ENCODE assay signal across 13 cellular contexts in genomic region chr7:66047426-66047825, GRCh38. TPM values are rescaled to one million over a fixed set of nuclear protein-coding genes. Genes with fewer than 3 reads are reported as not detected.
DNase-seq lines count a peak whose midpoint lies in the region; ATAC-seq and TF ChIP-seq lines count a peak whose summit lies in the region.
"Had no signal": no experiment of that assay in that cellular context is flagged by ENCODE, and none has a peak within 500 bp of the region (broad histone marks: within the 10 kb centered on the region; RNA-seq: fewer than 3 reads in every experiment).

No MANE protein-coding gene starts in this region.

- H3K27me3 ChIP-seq in ACC112 (ENCODE audit: insufficient read depth, low read length) (no peaks in the 10 kb centered on the region), adrenal gland (no peaks in the 10 kb centered on the region), aorta (ENCODE audit: control insufficient read depth in 1 of 2, insufficient read depth in 2 of 2, low read length in 1 of 2) (no peaks in the 10 kb centered on the region)

- WGBS in adrenal gland, 4 donors, result 42 to 65% (median 51%) methylated on average over 8 of the region's 8 CpGs
- WGBS in aorta, 2 donors, result 65 to 67% methylated on average over 8 of the region's 8 CpGs

- TF ChIP-seq POLR2A in adrenal gland (IDR thresholded peaks at IDR 0.05), result no peak

- DNase-seq in HK-2 (ENCODE audit: unreplicated experiment), result peak; percentile 82
- peak in 6 of 7 donors; percentile 45 to 75 (median 64) for DNase-seq in adrenal gland
- DNase-seq in fibroblast of villous mesenchyme (ENCODE audit: low read depth), result peak; percentile 79
- no peak for DNase-seq in effector memory CD8-positive, alpha-beta T cell
- no peak for DNase-seq in nucleus accumbens (lab: John Stamatoyannopoulos, UW)
- DNase-seq in aorta, result no peak
- DNase-seq in NCI-H2081 (lab: John Stamatoyannopoulos, UW), result no peak
- DNase-seq: natural killer cell; NCI-H524; stimulated activated CD4-positive, alpha-beta T cell treated with anti-CD3 and anti-CD28 coated beads, Interleukin-15, amount 100 ng/mL, for 24 hours; stimulated activated naive B cell treated with anti-CD40 and anti-IgM and Interleukin-4, amounts not matched to agents 10 μg/mL and 1 μg/mL and 100 μg/mL, for 72 hours had no signal

- no peak overlapping the region for H3K4me3 Mint-ChIP-seq in effector memory CD8-positive, alpha-beta T cell
- H3K4me3 Mint-ChIP-seq: GM23338; natural killer cell; stimulated activated naive B cell treated with anti-CD40 and anti-IgM and Interleukin-4, amounts not matched to agents 10 μg/mL and 1 μg/mL and 100 μg/mL, for 72 hours had no signal

- ATAC-seq in effector memory CD8-positive, alpha-beta T cell (replicated peaks), result no peak
- ATAC-seq in aorta (ENCODE audit: low FRiP score), result no peak
- ATAC-seq: GM23338; natural killer cell; stimulated activated naive B cell treated with anti-CD40 and anti-IgM and Interleukin-4, amounts not matched to agents 10 μg/mL and 1 μg/mL and 100 μg/mL, for 72 hours had no signal

- no peaks in the 10 kb centered on the region for H3K9me3 Mint-ChIP-seq in effector memory CD8-positive, alpha-beta T cell
- H3K9me3 Mint-ChIP-seq: GM23338; natural killer cell; stimulated activated naive B cell treated with anti-CD40 and anti-IgM and Interleukin-4, amounts not matched to agents 10 μg/mL and 1 μg/mL and 100 μg/mL, for 72 hours had no signal

- TF ChIP-seq CTCF in adrenal gland (IDR thresholded peaks at IDR 0.05) (no peak), fibroblast of villous mesenchyme (IDR thresholded peaks at IDR 0.05; ENCODE audit: insufficient read depth, low read depth, low read length) (no peak)

- H3K4me1 ChIP-seq in ACC112 (ENCODE audit: control insufficient read depth, insufficient read depth, low read length, unreplicated experiment) (peaks cover 32% of the 10 kb centered on the region), adrenal gland (replicated peaks in 1 of 2) (peaks cover 8 to 9% of the 10 kb centered on the region in 2 donors), aorta (ENCODE audit: control insufficient read depth in 1 of 2, insufficient read depth in 2 of 2, low read length in 2 of 2) (no peaks in the 10 kb centered on the region)

- peak overlapping the region; percentile 0 for H2AFZ ChIP-seq in ACC112 (ENCODE audit: low read length, unreplicated experiment)
- H2AFZ ChIP-seq: GM23338 had no signal

- no peaks in the 10 kb centered on the region for H3K79me2 ChIP-seq in ACC112 (ENCODE audit: control insufficient read depth, insufficient read depth, low read length, unreplicated experiment)

- H3K36me3 ChIP-seq in ACC112 (ENCODE audit: insufficient read depth, low read length) (no peaks in the 10 kb centered on the region), adrenal gland (replicated peaks in 1 of 2) (no peaks in the 10 kb centered on the region), aorta (ENCODE audit: control insufficient read depth in 1 of 2, insufficient read depth in 2 of 2, low read length in 1 of 2) (no peaks in the 10 kb centered on the region)

- no peaks in the 10 kb centered on the region for H3K36me3 Mint-ChIP-seq in effector memory CD8-positive, alpha-beta T cell (ENCODE audit: insufficient read depth)
- H3K36me3 Mint-ChIP-seq: natural killer cell; stimulated activated naive B cell treated with anti-CD40 and anti-IgM and Interleukin-4, amounts not matched to agents 10 μg/mL and 1 μg/mL and 100 μg/mL, for 72 hours had no signal

- peaks cover 5 to 7% of the 10 kb centered on the region in 2 donors for H3K4me1 Mint-ChIP-seq in effector memory CD8-positive, alpha-beta T cell (ENCODE audit: low read depth in 2 of 2)

- no peak overlapping the region for H3K27ac Mint-ChIP-seq in effector memory CD8-positive, alpha-beta T cell
- H3K27ac Mint-ChIP-seq: GM23338; natural killer cell; stimulated activated naive B cell treated with anti-CD40 and anti-IgM and Interleukin-4, amounts not matched to agents 10 μg/mL and 1 μg/mL and 100 μg/mL, for 72 hours had no signal

- H3K4me3 ChIP-seq in ACC112 (ENCODE audit: low read depth, low read length) (no peak overlapping the region), adrenal gland (no peak overlapping the region), fibroblast of villous mesenchyme (ENCODE audit: low read depth, low read length) (no peak overlapping the region), aorta (ENCODE audit: low read length in 2 of 2) (no peak overlapping the region)
- H3K4me3 ChIP-seq: GM23338 had no signal

- H3K27me3 Mint-ChIP-seq in effector memory CD8-positive, alpha-beta T cell, result peaks cover 10 to 13% of the 10 kb centered on the region in 2 donors

- H3K9me3 ChIP-seq in adrenal gland (replicated peaks in 1 of 3), result no peaks in the 10 kb centered on the region
- no peaks in the 10 kb centered on the region for H3K9me3 ChIP-seq in aorta (ENCODE audit: control insufficient read depth, low read length)

- intact Hi-C loops in adrenal gland (cut with DNase I) (no loop called here), aorta (cut with DNase I) (no loop called here)

- peak overlapping the region; percentile 42 for H3K27ac ChIP-seq in ACC112 (ENCODE audit: low read depth, low read length)
- H3K27ac ChIP-seq in adrenal gland, result no peak overlapping the region
- H3K27ac ChIP-seq in aorta (ENCODE audit: low read depth in 1 of 2, low read length in 2 of 2), result no peak overlapping the region

RNA-seq across cellular contexts. Expression of gene ASL, which starts 28.2 kb away (rescaled TPM):
- total RNA-seq in adrenal gland (10 to 100 TPM; 20.1 to 32.1 (median 27.1) TPM), fibroblast of villous mesenchyme (33.5 and 34.5 TPM in 2 replicates), aorta (10 to 100 TPM; 29.1 to 30.3 TPM)
- polyA plus RNA-seq in adrenal gland (10 to 100 TPM; 12.0 to 26.2 (median 23.9) TPM), aorta (10 to 100 TPM; 26.8 to 98.7 TPM)

Comparison
In these comparisons a context has a peak if more than half of its experiments do, and no peak if none do; other contexts are left out.
1. DNase-seq: peak in HK-2 (single experiment), adrenal gland (6 of 7) and fibroblast of villous mesenchyme (single experiment); none in effector memory CD8-positive, alpha-beta T cell (0 of 3), nucleus accumbens (0 of 56), aorta (0 of 2) and NCI-H2081 (0 of 2).